In the genomic region with DNA sequence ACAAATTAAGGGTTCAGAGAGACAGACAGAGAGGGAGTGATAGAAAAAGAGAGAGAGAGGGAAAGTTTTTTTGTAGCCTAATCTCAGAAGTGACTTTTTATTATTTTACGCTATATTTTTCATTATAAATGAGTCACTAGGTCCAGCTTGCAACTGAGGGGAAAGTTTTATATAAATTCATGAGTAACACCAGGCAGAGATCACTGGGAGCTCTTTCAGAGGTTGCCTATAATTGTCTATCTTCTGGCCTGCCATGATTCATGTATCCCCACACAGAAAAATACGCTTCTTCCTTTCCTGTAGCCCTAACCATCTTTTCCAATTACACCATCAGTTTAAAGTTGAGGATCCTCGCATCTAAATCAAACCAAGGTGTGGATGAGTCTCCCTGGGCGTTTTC, we compare ENCODE assay signal across 19 cellular contexts.
DNase-seq lines count a peak whose midpoint lies in the region; ATAC-seq and TF ChIP-seq lines count a peak whose summit lies in the region.
"Had no signal": no experiment of that assay in that cellular context is flagged by ENCODE, and none has a peak within 500 bp of the region (broad histone marks: within the 10 kb centered on the region; RNA-seq: fewer than 3 reads in every experiment).

No MANE protein-coding gene starts in this region.

- TF ChIP-seq CTCF in fibroblast of mammary gland (conservative IDR thresholded peaks at IDR 0.05; ENCODE audit: control insufficient read depth, insufficient read depth, low read depth, low read length): no peak

- H3K4me3 ChIP-seq in fibroblast of mammary gland (ENCODE audit: control insufficient read depth, low read depth, low read length): no peak overlapping the region
- H3K4me3 ChIP-seq: K562, MG63 had no signal

- ATAC-seq in HG03045 (IDR thresholded peaks at IDR 0.05; ENCODE audit: unreplicated experiment): no peak
- ATAC-seq: HepG2, K562, Panc1 had no signal

- peak; percentile 3 for DNase-seq in ELR (ENCODE audit: low read depth)
- DNase-seq in M059J (ENCODE audit: low read depth): peak; percentile 4
- DNase-seq in fibroblast of mammary gland (ENCODE audit: low read depth): peak; percentile 5
- peak; percentile 12 for DNase-seq in stromal cell of bone marrow (ENCODE audit: low read depth)
- DNase-seq in SW 1271 (lab: John Stamatoyannopoulos, UW): no peak
- no peak for DNase-seq in A172 (ENCODE audit: low spot score)
- DNase-seq: Calu3, DND-41, HCEC 1CT, Kasumi-1, MG63, NCI-H2029, NCI-H446 treated with DMSO at 0.1 percent for 48 hours, SHP77, T-helper 1 cell had no signal

Comparison
In these comparisons a context has a peak if more than half of its experiments do, and no peak if none do; other contexts are left out.
1. DNase-seq: peak in ELR (single experiment), M059J (single experiment), fibroblast of mammary gland (single experiment) and stromal cell of bone marrow (single experiment); none in SW 1271 (0 of 2) and A172 (single experiment).